ENCODE assay signal across 15 cellular contexts in the genomic region with DNA sequence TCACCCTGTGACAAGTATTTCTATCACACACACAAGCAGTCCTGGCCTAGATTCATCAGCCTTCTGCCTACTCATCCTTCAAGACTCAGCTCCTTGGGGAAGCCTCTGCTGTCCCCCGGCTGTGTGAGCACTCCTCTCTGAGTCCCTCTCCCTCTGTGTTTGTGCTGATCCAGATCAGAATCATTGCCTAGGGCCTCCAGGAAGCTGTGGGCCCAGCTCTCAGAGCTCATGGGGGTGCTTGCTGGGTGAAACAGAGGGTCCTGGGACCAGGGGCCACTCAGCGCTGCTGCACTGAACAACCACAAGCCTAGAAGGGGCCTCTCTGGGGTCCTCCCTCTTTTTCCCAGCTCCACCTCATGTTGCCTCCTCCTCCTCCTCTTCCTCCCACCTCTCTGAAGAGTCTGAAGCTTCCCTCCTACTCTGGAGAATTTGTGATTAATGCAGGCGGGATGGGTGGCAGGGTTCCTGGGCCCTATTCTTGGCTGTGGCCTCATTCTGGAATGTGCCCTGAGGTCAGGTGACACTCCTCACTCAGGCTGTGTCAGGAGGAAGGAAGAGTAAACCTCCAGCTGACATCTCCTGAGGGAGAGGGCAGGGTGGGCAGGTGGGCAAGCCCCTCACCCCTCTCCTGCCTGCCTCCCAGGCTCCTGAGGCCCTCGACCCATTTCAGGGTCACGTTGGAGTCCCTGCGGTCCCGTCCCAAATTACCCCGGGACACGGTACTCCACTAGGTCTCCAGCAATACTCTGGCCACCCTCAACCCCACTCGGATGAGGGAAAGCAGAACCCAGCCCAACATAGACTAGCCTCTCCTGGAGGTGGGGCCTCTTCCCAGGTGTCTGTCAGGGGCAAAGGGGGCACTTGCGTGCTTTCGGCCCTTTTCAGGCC. TPM values are rescaled to one million over a fixed set of nuclear protein-coding genes. Genes with fewer than 3 reads are reported as not detected.
A peak's percentile ranks its signal among the peaks of the same experiment; 100 is the strongest.
DNase-seq lines count a peak whose midpoint lies in the region; ATAC-seq, FAIRE-seq and TF ChIP-seq lines count a peak whose summit lies in the region.
"Had no signal": no experiment of that assay in that cellular context is flagged by ENCODE, and none has a peak within 500 bp of the region (broad histone marks: within the 10 kb centered on the region; RNA-seq: fewer than 3 reads in every experiment).

No MANE protein-coding gene starts in this region.

- H3K36me3 Mint-ChIP-seq in MCF 10A (ENCODE audit: insufficient read depth, unreplicated experiment): no peaks in the 10 kb centered on the region
- H3K36me3 Mint-ChIP-seq: activated naive CD4-positive, alpha-beta T cell treated with anti-CD3 and anti-CD28 coated beads, Interleukin-2, amount 50 U/mL, for 72 hours had no signal

- no peak overlapping the region for H2BK20ac ChIP-seq in H1 (ENCODE audit: low read length)

- H3K18ac ChIP-seq in H1 (ENCODE audit: extremely low read depth, low read length): peak overlapping the region; percentile 60; the same call in 1 of the 2 replicates

- peak; percentile 50 for ATAC-seq in left lung
- no peak for ATAC-seq in GM21515 (IDR thresholded peaks at IDR 0.05; ENCODE audit: unreplicated experiment)
- ATAC-seq in GM21786 (IDR thresholded peaks at IDR 0.05; ENCODE audit: unreplicated experiment): no peak

- intact Hi-C loops in MCF 10A (cut with micrococcal nuclease): no loop called here
- intact Hi-C loops in left lung (cut with DNase I): loop anchor here in 1 of 2 donors (10.0 kb wide), 1 partner anchor 109 kb away; no protein-coding TSS in a partner anchor

- H3K14ac ChIP-seq in H1 (ENCODE audit: insufficient read length): no peak overlapping the region

- H4K20me1 ChIP-seq in H1 (replicated peaks in 1 of 2; ENCODE audit: control insufficient read depth in 1 of 2, insufficient read depth in 2 of 2, low read length in 2 of 2): no peaks in the 10 kb centered on the region

- no peaks in the 10 kb centered on the region for H3K23me2 ChIP-seq in H1 (ENCODE audit: low read depth, low read length)

- no peak for TF ChIP-seq POLR2A in H1 (IDR thresholded peaks at IDR 0.05; ENCODE audit: control extremely low read depth in 1 of 2, low read depth in 2 of 2, low read length in 2 of 2)

- H4K8ac ChIP-seq in H1 (ENCODE audit: extremely low read depth, insufficient read depth, low read length): no peak overlapping the region

- no peak overlapping the region for H2BK12ac ChIP-seq in H1 (ENCODE audit: low read depth, low read length)

- H3K79me2 ChIP-seq in H1 (ENCODE audit: control insufficient read depth in 1 of 2, insufficient read depth in 2 of 2, low read length in 2 of 2): no peaks in the 10 kb centered on the region
- H3K79me2 ChIP-seq: parathyroid adenoma had no signal

- no peak overlapping the region for H2BK5ac ChIP-seq in H1 (ENCODE audit: low read depth, low read length)

- H2AK5ac ChIP-seq in H1 (ENCODE audit: low read depth, low read length): no peak overlapping the region

- no peak for TF ChIP-seq EP300 in H1 (IDR thresholded peaks at IDR 0.05; ENCODE audit: borderline replicate concordance in 1 of 2, low read depth in 2 of 2, low read length in 2 of 2)

- H3K27me3 Mint-ChIP-seq in MCF 10A (ENCODE audit: insufficient read depth, unreplicated experiment): no peaks in the 10 kb centered on the region

- TF ChIP-seq RAD21 in H1 (IDR thresholded peaks at IDR 0.05 in 1 of 2, conservative IDR thresholded peaks at IDR 0.05 in 1 of 2; ENCODE audit: low read depth in 2 of 2, low read length in 2 of 2): no peak

- H3K9me3 Mint-ChIP-seq in MCF 10A (ENCODE audit: unreplicated experiment): no peaks in the 10 kb centered on the region
- H3K9me3 Mint-ChIP-seq: activated naive CD4-positive, alpha-beta T cell treated with anti-CD3 and anti-CD28 coated beads, Interleukin-2, amount 50 U/mL, for 72 hours had no signal

- 86% methylated on average over 12 of the region's 12 CpGs; no CpG with 5 or more reads in 1 of the 2 experiments for WGBS in H1 (ENCODE audit: extremely low coverage in 1 of 2, insufficient coverage in 1 of 2, insufficient read length in 1 of 2, insufficient replicate concordance in 2 of 2, low coverage in 1 of 2, low lambda C conversion rate in 2 of 2, missing lambda C conversion rate in 1 of 2), 2 experiments

- no peak overlapping the region for H3K4me3 ChIP-seq in H1 (ENCODE audit: extremely low read depth in 1 of 4, insufficient read depth in 2 of 4, low read depth in 3 of 4, low read length in 4 of 4)
- H3K4me3 ChIP-seq in left lung: no peak overlapping the region
- H3K4me3 ChIP-seq: tibial artery had no signal

- H3K4me2 ChIP-seq in H1 (ENCODE audit: insufficient read depth in 1 of 2, low read depth in 2 of 2, low read length in 2 of 2): no peak overlapping the region

- H3K4ac ChIP-seq in H1 (replicated peaks; ENCODE audit: insufficient read length, low read depth, low read length): no peak overlapping the region

- DNase-seq in T47D (ENCODE audit: low read depth in 1 of 2, low spot score in 1 of 2) (peak; percentile 63 to 97), MCF 10A (ENCODE audit: unreplicated experiment) (no peak), H1 (ENCODE audit: low read depth in 1 of 2, low spot score in 2 of 2) (no peak), left lung (no peak), NCI-H446 (lab: John Stamatoyannopoulos, UW) (no peak)
- no peak for DNase-seq in stimulated activated naive CD4-positive, alpha-beta T cell (lab: John Stamatoyannopoulos, UW)
- DNase-seq: activated CD4-positive, alpha-beta T cell treated with anti-CD3 and anti-CD28 coated beads, Interleukin-2, amount 50 U/mL, for 48 hours; NCI-H69 had no signal

- no peak overlapping the region for H3K9ac ChIP-seq in H1 (replicated peaks in 1 of 4; ENCODE audit: extremely low read depth in 1 of 4, low read depth in 3 of 4, low read length in 3 of 4)
- H3K9ac ChIP-seq: parathyroid adenoma had no signal

- H4K91ac ChIP-seq in H1 (replicated peaks; ENCODE audit: insufficient read length, low read length): no peak overlapping the region

- no TSS peak for BruUV-seq in MCF 10A (replicated peaks; lab: Mats Ljungman, UMichigan)

- H3K27me3 ChIP-seq in H1 (replicated peaks in 1 of 4; ENCODE audit: control insufficient read depth in 3 of 4, extremely low read depth in 1 of 4, insufficient read depth in 3 of 4, low read length in 3 of 4) (no peaks in the 10 kb centered on the region), left lung (no peaks in the 10 kb centered on the region)
- H3K27me3 ChIP-seq: tibial artery had no signal

- H2BK120ac ChIP-seq in H1 (replicated peaks; ENCODE audit: low read depth, low read length): no peak overlapping the region

- POLR2A ChIA-PET in MCF 10A (lab: Yijun Ruan, JAX) (interaction anchor here (1.0 to 1.6 kb wide), 3 partner anchors 20 to 111 kb away, joined by 3 to 5 read pairs (median 4); a partner anchor contains a TSS), H1 (lab: Charles Lee; ENCODE audit: partially characterized antibody) (interaction anchor here (1.6 to 2.8 kb wide), 3 partner anchors 11 to 47 kb away, joined by 4 to 9 read pairs (median 8); a partner anchor contains a TSS)

- CTCF ChIA-PET in MCF 10A (lab: Yijun Ruan, JAX) (interaction anchor here (0.6 to 8.3 kb wide), 3 partner anchors 9 to 83 kb away, joined by 3 to 320 read pairs (median 3); no protein-coding TSS in a partner anchor), H1 (lab: Charles Lee; ENCODE audit: partially characterized antibody) (interaction anchor here (0.8 to 31.7 kb wide), 13 partner anchors 7 to 294 kb away, joined by 3 to 735 read pairs (median 5); a partner anchor contains a TSS)

- H3K36me3 ChIP-seq in H1 (ENCODE audit: control insufficient read depth in 2 of 4, insufficient read depth in 4 of 4, low read length in 3 of 4) (no peaks in the 10 kb centered on the region), left lung (no peaks in the 10 kb centered on the region)
- H3K36me3 ChIP-seq: tibial artery had no signal

- H3K27ac ChIP-seq in H1 (ENCODE audit: low read depth, low read length) (no peak overlapping the region), left lung (no peak overlapping the region)
- H3K27ac ChIP-seq: parathyroid adenoma, tibial artery had no signal

- no peak overlapping the region for H3K4me3 Mint-ChIP-seq in MCF 10A (ENCODE audit: unreplicated experiment)

- no peak overlapping the region for H4K5ac ChIP-seq in H1 (ENCODE audit: insufficient read length, low read depth, low read length)

- in situ Hi-C loops in T47D (cut with HindIII; ENCODE audit: low pct_unique_long_range_greater_than_20kb, low sequenced_read_pairs): no loop called here

- no peak overlapping the region for H3K27ac Mint-ChIP-seq in MCF 10A (ENCODE audit: low read depth, unreplicated experiment)

- no peaks in the 10 kb centered on the region for H3K79me1 ChIP-seq in H1 (ENCODE audit: low read depth, low read length)

- H3K56ac ChIP-seq in H1 (replicated peaks; ENCODE audit: insufficient read length, low read depth, low read length): no peak overlapping the region

- 0 out of 2 replicates have a peak overlapping the region, but pooled peaks have one; percentile 34 for H2AFZ ChIP-seq in H1 (ENCODE audit: low read length)
- H2AFZ ChIP-seq: parathyroid adenoma had no signal

- H3K4me1 Mint-ChIP-seq in MCF 10A (ENCODE audit: insufficient read depth, unreplicated experiment): peaks cover 14% of the 10 kb centered on the region

- H2BK15ac ChIP-seq in H1 (ENCODE audit: low read length): no peak overlapping the region

- FAIRE-seq in H1 (lab: Jason Lieb, UNC): no peak
- FAIRE-seq: A204.1 had no signal

- H3K23ac ChIP-seq in H1 (ENCODE audit: insufficient read length): no peak overlapping the region

- TF ChIP-seq CTCF in MCF 10A (IDR thresholded peaks at IDR 0.05; ENCODE audit: unreplicated experiment) (no peak), H1 (IDR thresholded peaks at IDR 0.05; ENCODE audit: control extremely low read depth in 1 of 3, insufficient read depth in 1 of 3, low read depth in 1 of 3, low read length in 3 of 3) (no peak), left lung (IDR thresholded peaks at IDR 0.05) (no peak)

- no peaks in the 10 kb centered on the region for H3K9me3 ChIP-seq in H1 (ENCODE audit: insufficient read depth in 2 of 2, low read depth in 1 of 2, low read length in 1 of 2)
- peaks cover 0 to 12% of the 10 kb centered on the region in 2 donors for H3K9me3 ChIP-seq in left lung
- H3K9me3 ChIP-seq: tibial artery had no signal

- H3K4me1 ChIP-seq in H1 (replicated peaks in 1 of 4; ENCODE audit: control insufficient read depth in 3 of 4, insufficient read depth in 4 of 4, low read length in 3 of 4) (peaks cover 0 to 4% (median 2%) of the 10 kb centered on the region in 4 experiments; a peak in 2 of 7 replicates), left lung (no peaks in the 10 kb centered on the region)
- H3K4me1 ChIP-seq: parathyroid adenoma had no signal

RNA-seq across cellular contexts. Expression of a gene that starts 10.1 kb away (rescaled TPM):
- total RNA-seq in MCF 10A (2022): not detected in 2 replicates
- total RNA-seq in H1 (2021; fragmentation: NEBNext Ultra II Directional; extraction: Animal tissue kit (Norgen Biotek cat#: 25700)): 0.07 TPM in 1 of 2 replicates, not detected in the other
- 0.30 and 0.33 TPM in 2 replicates for polyA plus RNA-seq in H1 (2011; rRNA removed)
- polyA plus RNA-seq in H1 (2011; cell fraction: cytosol; rRNA removed): 0.30 TPM
- 0.29 TPM for polyA plus RNA-seq in H1 (2011; cell fraction: nucleus; rRNA removed)
- 0.10 to 0.39 TPM (median 0.29 TPM) in 4 replicates for polyA plus RNA-seq in H1 (2012, experiment 1 of 2)
- 0.22 TPM for polyA plus RNA-seq in H1 (2012, experiment 2 of 2)
- 0.10 TPM for polyA plus RNA-seq in H1 (2013, experiment 1 of 2)
- polyA plus RNA-seq in H1 (2013, experiment 2 of 2): 0.06 TPM
- 0.19 and 0.39 TPM in 2 replicates for polyA minus RNA-seq in H1 (2011; rRNA and poly(A)+ RNA removed)
- 0.29 TPM for polyA minus RNA-seq in H1 (2011; cell fraction: cytosol; rRNA and poly(A)+ RNA removed)
- polyA minus RNA-seq in H1 (2011; cell fraction: nucleus; rRNA and poly(A)+ RNA removed): not detected
- total RNA-seq in left lung: not detected
- total RNA-seq: activated naive CD4-positive, alpha-beta T cell treated with anti-CD3 and anti-CD28 coated beads, Interleukin-2, amount 50 U/mL, for 72 hours; H4 had no signal

RNA-seq across cellular contexts. Expression of a gene that starts 20.6 kb away (rescaled TPM):
- total RNA-seq in MCF 10A (2022) (53.1 and 66.0 TPM in 2 replicates), left lung (10 to 100 TPM; 53.4 to 81.1 TPM)
- 20.8 and 26.7 TPM in 2 replicates for total RNA-seq in H1 (2021; fragmentation: NEBNext Ultra II Directional; extraction: Animal tissue kit (Norgen Biotek cat#: 25700))
- polyA plus RNA-seq in H1 (2011; rRNA removed): 9.7 and 14.4 TPM in 2 replicates
- 12.0 TPM for polyA plus RNA-seq in H1 (2011; cell fraction: cytosol; rRNA removed)
- 17.7 TPM for polyA plus RNA-seq in H1 (2011; cell fraction: nucleus; rRNA removed)
- polyA plus RNA-seq in H1 (2012, experiment 1 of 2): 24.8 to 32.2 TPM (median 27.7 TPM) in 4 replicates
- 5.9 TPM for polyA plus RNA-seq in H1 (2012, experiment 2 of 2)
- 21.6 TPM for polyA plus RNA-seq in H1 (2013, experiment 1 of 2)
- 22.3 TPM for polyA plus RNA-seq in H1 (2013, experiment 2 of 2)
- polyA minus RNA-seq in H1 (2011; rRNA and poly(A)+ RNA removed): 22.6 and 27.7 TPM in 2 replicates
- polyA minus RNA-seq in H1 (2011; cell fraction: cytosol; rRNA and poly(A)+ RNA removed): 22.5 TPM
- 52.2 TPM for polyA minus RNA-seq in H1 (2011; cell fraction: nucleus; rRNA and poly(A)+ RNA removed)

Comparison
In these comparisons a context has a peak if more than half of its experiments do, and no peak if none do; other contexts are left out.
1. DNase-seq: peak in T47D (2 of 2); none in MCF 10A (single experiment), H1 (0 of 2), left lung (0 of 2), stimulated activated naive CD4-positive, alpha-beta T cell (0 of 6) and NCI-H446 (0 of 2).